Comparison of ENCODE assay signal across 21 cellular contexts in the genomic region with DNA sequence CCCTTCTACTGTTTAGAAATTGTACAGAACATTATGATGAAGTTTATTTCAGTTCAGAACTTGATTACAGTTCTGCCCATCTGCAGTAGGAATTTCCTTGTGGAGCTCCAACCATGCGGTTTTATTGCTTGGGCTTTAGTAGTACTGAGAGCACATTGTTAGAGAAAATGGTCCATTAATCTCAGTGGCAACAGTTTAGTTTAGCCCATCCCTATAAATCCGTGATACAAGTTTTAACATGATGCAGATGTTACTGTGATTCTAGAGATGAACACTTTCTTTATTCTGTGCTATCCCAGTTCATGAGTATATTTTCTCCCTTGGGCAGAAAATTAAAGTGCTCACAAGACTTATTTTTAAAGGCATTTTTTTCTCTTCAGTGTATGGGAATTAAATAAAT.
A peak's percentile ranks its signal among the peaks of the same experiment; 100 is the strongest.
DNase-seq lines count a peak whose midpoint lies in the region; ATAC-seq and TF ChIP-seq lines count a peak whose summit lies in the region.
"Had no signal": no experiment of that assay in that cellular context is flagged by ENCODE, and none has a peak within 500 bp of the region (broad histone marks: within the 10 kb centered on the region; RNA-seq: fewer than 3 reads in every experiment).

No MANE protein-coding gene starts in this region.

- no peaks in the 10 kb centered on the region for H3K9me3 ChIP-seq in right lobe of liver
- H3K9me3 ChIP-seq: Caco-2 had no signal

- H3K27me3 ChIP-seq in right lobe of liver = no peaks in the 10 kb centered on the region

- DNase-seq in epidermal melanocyte (ENCODE audit: insufficient read length, low spot score) = peak; percentile 72
- DNase-seq in left kidney (ENCODE audit: low read depth, low spot score) = peak; percentile 56
- peak; percentile 13 for DNase-seq in renal cortical epithelial cell (ENCODE audit: low read depth)
- no peak for DNase-seq in mesothelial cell of epicardium (ENCODE audit: low spot score in 2 of 2, unreplicated experiment in 2 of 2)
- no peak for DNase-seq in right lobe of liver
- no peak for DNase-seq in glomerular visceral epithelial cell (ENCODE audit: extremely low spot score)
- DNase-seq: ACHN; AML-193; Caco-2; CD4-positive, alpha-beta T cell; DMS153; DMS79; GDM1; GOT3; H7; HFFc6 had no signal

- WGBS in right lobe of liver (ENCODE audit: insufficient coverage, low coverage, low lambda C conversion rate, missing lambda C conversion rate) = 73% methylated on average over 2 of the region's 2 CpGs

- no peaks in the 10 kb centered on the region for H3K36me3 Mint-ChIP-seq in mesothelial cell of epicardium
- H3K36me3 Mint-ChIP-seq: IgD-negative memory B cell had no signal

- peaks cover 10% of the 10 kb centered on the region for H3K4me1 Mint-ChIP-seq in mesothelial cell of epicardium

- H3K36me3 ChIP-seq in right lobe of liver = no peaks in the 10 kb centered on the region

- TF ChIP-seq CTCF in mesothelial cell of epicardium (IDR thresholded peaks at IDR 0.05; ENCODE audit: unreplicated experiment) (no peak), right lobe of liver (IDR thresholded peaks at IDR 0.05) (no peak)

- no peak overlapping the region for H3K4me3 ChIP-seq in right lobe of liver

- TF ChIP-seq POLR2A in right lobe of liver (IDR thresholded peaks at IDR 0.05) = no peak

- intact Hi-C loops in right lobe of liver (cut with DNase I) = no loop called here

- H3K9me3 Mint-ChIP-seq in mesothelial cell of epicardium = no peaks in the 10 kb centered on the region
- H3K9me3 Mint-ChIP-seq: CD4-positive, alpha-beta T cell; HFFc6 had no signal

- H3K27ac Mint-ChIP-seq in mesothelial cell of epicardium = no peak overlapping the region
- H3K27ac Mint-ChIP-seq: CD4-positive, alpha-beta T cell; HFFc6; IgD-negative memory B cell had no signal

- peaks cover 14% of the 10 kb centered on the region for H3K27me3 Mint-ChIP-seq in mesothelial cell of epicardium (ENCODE audit: low read depth)

- no peak overlapping the region for H3K4me3 Mint-ChIP-seq in mesothelial cell of epicardium
- H3K4me3 Mint-ChIP-seq: CD4-positive, alpha-beta T cell; HFFc6; IgD-negative memory B cell had no signal

- no peak overlapping the region for H3K27ac ChIP-seq in right lobe of liver
- H3K27ac ChIP-seq: C4-2B had no signal

- H3K4me1 ChIP-seq in right lobe of liver = no peaks in the 10 kb centered on the region

- ATAC-seq in right lobe of liver = no peak
- ATAC-seq in HG03025 (IDR thresholded peaks at IDR 0.05; ENCODE audit: low FRiP score, unreplicated experiment) = no peak
- ATAC-seq: HCT116, HepG2 had no signal

Comparison
In these comparisons a context has a peak if more than half of its experiments do, and no peak if none do; other contexts are left out.
1. DNase-seq: peak in epidermal melanocyte (single experiment), left kidney (single experiment) and renal cortical epithelial cell (single experiment); none in mesothelial cell of epicardium (0 of 2), right lobe of liver (0 of 3) and glomerular visceral epithelial cell (single experiment).